Comparison of ENCODE assay signal across 8 cellular contexts in the genomic region with DNA sequence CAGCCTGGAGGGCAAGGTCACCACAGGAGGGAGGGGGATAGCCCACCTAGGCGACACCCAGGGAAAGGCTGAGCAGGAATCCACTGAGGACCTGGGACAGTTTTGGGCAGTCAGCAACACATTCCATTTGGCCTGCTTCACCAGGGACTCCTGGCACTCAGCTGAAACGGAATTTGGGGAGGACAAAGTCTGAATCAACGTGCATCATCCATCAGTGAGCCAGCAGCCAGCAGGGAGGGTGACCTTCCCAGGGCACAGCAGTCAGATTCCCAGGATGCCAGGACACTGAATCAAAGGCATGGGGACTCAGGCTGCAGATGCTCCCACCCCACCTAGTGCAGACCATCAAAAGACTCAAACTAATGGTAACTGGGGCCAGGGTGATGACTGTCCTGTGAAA. TPM values are rescaled to one million over a fixed set of nuclear protein-coding genes. Genes with fewer than 3 reads are reported as not detected.
DNase-seq lines count a peak whose midpoint lies in the region; ATAC-seq, FAIRE-seq and TF ChIP-seq lines count a peak whose summit lies in the region.

No MANE protein-coding gene starts in this region.

- no peaks in the 10 kb centered on the region for H3K27me3 ChIP-seq in heart right ventricle
- H3K27me3 ChIP-seq in right cardiac atrium (ENCODE audit: control insufficient read depth, insufficient read depth) = no peaks in the 10 kb centered on the region
- H3K27me3 ChIP-seq in aorta (ENCODE audit: control insufficient read depth in 1 of 2, insufficient read depth in 2 of 2, low read length in 1 of 2) = no peaks in the 10 kb centered on the region
- H3K27me3 ChIP-seq in prostate gland (replicated peaks; ENCODE audit: insufficient read depth) = no peaks in the 10 kb centered on the region

- TF ChIP-seq POLR2A in GM12891 (IDR thresholded peaks at IDR 0.05; ENCODE audit: low read depth, low read length) = no peak
- TF ChIP-seq POLR2A in prostate gland (IDR thresholded peaks at IDR 0.05) = no peak

- FAIRE-seq in GM12891 (lab: Jason Lieb, UNC) = no peak

- no peaks in the 10 kb centered on the region for H3K9me3 ChIP-seq in heart right ventricle
- no peaks in the 10 kb centered on the region for H3K9me3 ChIP-seq in right cardiac atrium (ENCODE audit: control insufficient read depth, low read length)
- H3K9me3 ChIP-seq in aorta (ENCODE audit: control insufficient read depth, low read length) = no peaks in the 10 kb centered on the region
- H3K9me3 ChIP-seq in prostate gland = no peaks in the 10 kb centered on the region

- ATAC-seq in heart right ventricle = peak in 2 of 8 donors; percentile 6 to 22
- ATAC-seq in left ventricle myocardium superior = no peak
- ATAC-seq in right cardiac atrium = no peak
- no peak for ATAC-seq in aorta (ENCODE audit: low FRiP score)

- no peak overlapping the region for H3K4me3 ChIP-seq in heart right ventricle
- H3K4me3 ChIP-seq in right cardiac atrium (ENCODE audit: low read length) = no peak overlapping the region
- no peak overlapping the region for H3K4me3 ChIP-seq in aorta (ENCODE audit: low read length in 2 of 2)
- no peak overlapping the region for H3K4me3 ChIP-seq in prostate gland

- intact Hi-C loops in heart right ventricle (cut with DNase I) = no loop called here
- intact Hi-C loops in left ventricle myocardium superior (cut with micrococcal nuclease) = no loop called here
- intact Hi-C loops in right cardiac atrium (cut with DNase I) = no loop called here
- intact Hi-C loops in aorta (cut with DNase I) = no loop called here
- intact Hi-C loops in prostate gland (cut with DNase I) = no loop called here

- H3K27ac ChIP-seq in heart right ventricle (peak overlapping the region in 6 of 10 donors; percentile 25 to 55 (median 50)), right cardiac atrium (ENCODE audit: low read length) (peak overlapping the region; percentile 69), aorta (ENCODE audit: low read depth in 1 of 2, low read length in 2 of 2) (peak overlapping the region in 1 of 2 donors; percentile 10), prostate gland (no peak overlapping the region)

- H3K4me1 ChIP-seq in heart right ventricle (peaks cover 19 to 90% (median 67%) of the 10 kb centered on the region in 9 donors), right cardiac atrium (ENCODE audit: control insufficient read depth, insufficient read depth, low read length) (peaks cover 39% of the 10 kb centered on the region), aorta (ENCODE audit: control insufficient read depth in 1 of 2, insufficient read depth in 2 of 2, low read length in 2 of 2) (peaks cover 7 to 8% of the 10 kb centered on the region in 2 donors), prostate gland (replicated peaks) (peaks cover 8% of the 10 kb centered on the region)

- TF ChIP-seq CTCF in heart right ventricle (IDR thresholded peaks at IDR 0.05) (no peak), prostate gland (IDR thresholded peaks at IDR 0.05) (no peak)

- WGBS in heart right ventricle, 2 donors = 34 to 49% methylated on average over 3 of the region's 3 CpGs
- 50% methylated on average over 3 of the region's 3 CpGs for WGBS in right cardiac atrium
- WGBS in aorta, 2 donors = 20 to 24% methylated on average over 3 of the region's 3 CpGs
- 59% methylated on average over 3 of the region's 3 CpGs for WGBS in prostate gland

- no peak for DNase-seq in heart right ventricle
- no peak for DNase-seq in left ventricle myocardium superior
- peak; percentile 38 for DNase-seq in activated CD8-positive, alpha-beta memory T cell treated with anti-CD3 and anti-CD28 coated beads, Interleukin-2, amount 50 U/mL, for 48 hours
- DNase-seq in right cardiac atrium = no peak
- DNase-seq in aorta = peak; percentile 75 to 80
- DNase-seq in GM12891 (ENCODE audit: insufficient read length, low spot score) = no peak
- DNase-seq in prostate gland (ENCODE audit: low spot score) = no peak
- DNase-seq in SHP77 treated with DMSO at 0.1 percent for 48 hours (lab: John Stamatoyannopoulos, UW) = no peak

- H3K36me3 ChIP-seq in heart right ventricle (peaks cover 0 to 74% (median 6%) of the 10 kb centered on the region in 9 donors), aorta (ENCODE audit: control insufficient read depth in 1 of 2, insufficient read depth in 2 of 2, low read length in 1 of 2) (no peaks in the 10 kb centered on the region), prostate gland (no peaks in the 10 kb centered on the region)

TF ChIP-seq in GM12891, 5 proteins besides CTCF, POLR2A, EP300 and RAD21:
- no peak for TF ChIP-seq SPI1 (IDR thresholded peaks at IDR 0.05; ENCODE audit: low read depth, low read length)
- TF ChIP-seq PAX5 (IDR thresholded peaks at IDR 0.05; ENCODE audit: insufficient read depth, low read length, severe bottlenecking) = no peak
- no peak for TF ChIP-seq POLR2AphosphoS5 (IDR thresholded peaks at IDR 0.05; ENCODE audit: low read depth, low read length)
- TF ChIP-seq POU2F2 (IDR thresholded peaks at IDR 0.05; ENCODE audit: low read depth, low read length) = no peak
- TF ChIP-seq TAF1 (IDR thresholded peaks at IDR 0.05; ENCODE audit: low read depth, low read length) = no peak

RNA-seq across cellular contexts. Expression of gene SH3BP5L, which starts 4.6 kb away (rescaled TPM):
- total RNA-seq in heart right ventricle (10 to 100 TPM; 14.9 to 26.2 (median 18.0) TPM), left ventricle myocardium superior (20.1 TPM), right cardiac atrium (10 to 100 TPM; 15.3 to 20.8 (median 18.0) TPM), aorta (10 to 100 TPM; 21.4 to 25.1 TPM), prostate gland (10 to 100 TPM; 23.3 to 35.3 TPM)
- polyA plus RNA-seq in heart right ventricle (10 to 100 TPM; 19.2 to 30.5 TPM), right cardiac atrium (18.0 TPM), aorta (10 to 100 TPM; 11.8 to 16.6 TPM)
- polyA plus RNA-seq in GM12891 (2012; ENCODE audit: low read depth, missing spikeins) = 6.1 TPM

RNA-seq across cellular contexts. Expression of gene ZNF672, which starts 16.9 kb away (rescaled TPM):
- total RNA-seq in heart right ventricle = 10 to 100 TPM; 31.9 to 44.4 (median 37.3) TPM
- 10 to 100 TPM; 16.1 to 36.1 TPM for polyA plus RNA-seq in heart right ventricle
- total RNA-seq in left ventricle myocardium superior = 45.5 TPM
- total RNA-seq in right cardiac atrium = 10 to 100 TPM; 34.6 to 52.7 (median 40.5) TPM
- 29.3 TPM for polyA plus RNA-seq in right cardiac atrium
- total RNA-seq in aorta = 10 to 100 TPM; 18.7 to 30.5 TPM
- polyA plus RNA-seq in aorta = 10 to 100 TPM in 1 of 2 donors, 1 to 10 TPM in 1; 5.1 to 11.0 TPM
- 24.7 TPM for polyA plus RNA-seq in GM12891 (2012; ENCODE audit: low read depth, missing spikeins)
- total RNA-seq in prostate gland = 10 to 100 TPM; 44.2 to 63.1 TPM

RNA-seq across cellular contexts. Expression of gene ZNF692, which starts 37.8 kb away (rescaled TPM):
- total RNA-seq in heart right ventricle (10 to 100 TPM in 9 of 10 donors, 1 to 10 TPM in 1; 7.1 to 26.5 (median 11.8) TPM), left ventricle myocardium superior (27.1 TPM), right cardiac atrium (10 to 100 TPM; 12.8 to 27.2 (median 19.6) TPM), aorta (10 to 100 TPM; 20.7 to 41.3 TPM), prostate gland (10 to 100 TPM; 65.0 to 99.7 TPM)
- polyA plus RNA-seq in heart right ventricle (100 to 1,000 TPM in 1 of 2 donors, 10 to 100 TPM in 1; 23.0 to 102 TPM), right cardiac atrium (24.4 TPM), aorta (100 to 1,000 TPM in 1 of 2 donors, 10 to 100 TPM in 1; 10.3 to 176 TPM)
- polyA plus RNA-seq in GM12891 (2012; ENCODE audit: low read depth, missing spikeins) = 31.6 TPM

Comparison
In these comparisons a context has a peak if more than half of its experiments do, and no peak if none do; other contexts are left out.
1. DNase-seq: peak in activated CD8-positive, alpha-beta memory T cell treated with anti-CD3 and anti-CD28 coated beads, Interleukin-2, amount 50 U/mL, for 48 hours (single experiment) and aorta (2 of 2); none in heart right ventricle (0 of 2), left ventricle myocardium superior (single experiment), right cardiac atrium (0 of 3), GM12891 (single experiment), prostate gland (single experiment) and SHP77 treated with DMSO at 0.1 percent for 48 hours (single experiment).
2. H3K27ac ChIP-seq: peak in heart right ventricle (6 of 10) and right cardiac atrium (single experiment); none in prostate gland (0 of 2).